Comparison of ENCODE assay signal across 28 cellular contexts in genomic region chr16:784431-784830, GRCh38. TPM values are rescaled to one million over a fixed set of nuclear protein-coding genes. Genes with fewer than 3 reads are reported as not detected.
"Had no signal": no experiment of that assay in that cellular context is flagged by ENCODE, and none has a peak within 500 bp of the region (broad histone marks: within the 10 kb centered on the region; RNA-seq: fewer than 3 reads in every experiment).

No MANE protein-coding gene starts in this region.

- ATAC-seq: esophagus mucosa; gastrocnemius medialis; left ventricle myocardium superior; lower lobe of right lung; naive thymus-derived CD8-positive, alpha-beta T cell; psoas muscle; right cardiac atrium; stimulated activated naive CD8-positive, alpha-beta T cell treated with anti-CD3 and anti-CD28 coated beads, Interleukin-15, amount 100 ng/mL, for 72 hours had no signal

- H3K27me3 ChIP-seq: thyroid gland, vagina had no signal

- DNase-seq: colonic mucosa; effector CD8-positive, alpha-beta T cell; endodermal cell; gastrocnemius medialis; lower lobe of right lung; naive thymus-derived CD8-positive, alpha-beta T cell; nucleus accumbens; stimulated activated CD4-positive, alpha-beta T cell treated with anti-CD3 and anti-CD28 coated beads, Interleukin-15, amount 100 ng/mL, for 24 hours; stimulated activated CD4-positive, alpha-beta T cell treated with anti-CD3 and anti-CD28 coated beads, Interleukin-2, amount 100 ng/mL, for 48 hours; stimulated activated naive CD4-positive, alpha-beta T cell; stimulated activated naive CD8-positive, alpha-beta T cell treated with anti-CD3 and anti-CD28 coated beads, Interleukin-15, amount 100 ng/mL, for 72 hours had no signal

- H2AFZ ChIP-seq: neural progenitor cell had no signal

- H3K9me3 ChIP-seq: colonic mucosa, gastrocnemius medialis, lower lobe of right lung, psoas muscle, suprapubic skin, thyroid gland, vagina had no signal

- FAIRE-seq: keratinocyte had no signal

- H3K4me3 ChIP-seq: colonic mucosa, gastrocnemius medialis, lower lobe of right lung, neural progenitor cell, psoas muscle, skin epidermis, suprapubic skin, thyroid gland, vagina had no signal

- H3K36me3 ChIP-seq: gastrocnemius medialis, neural progenitor cell had no signal

- H3K27ac ChIP-seq: colonic mucosa, epithelial cell of prostate, gastrocnemius medialis, lower lobe of right lung, neural progenitor cell, psoas muscle, suprapubic skin, thyroid gland, vagina had no signal

- H3K9ac ChIP-seq: neural progenitor cell had no signal

- H3K4me2 ChIP-seq: neural progenitor cell had no signal

RNA-seq across cellular contexts. Expression of gene GNG13, which starts 16.1 kb away (rescaled TPM):
- total RNA-seq: chondrocyte; endodermal cell; esophagus mucosa; gastrocnemius medialis; glomerular endothelial cell; left ventricle myocardium superior; lower lobe of right lung; mesenteric fat pad; myocyte; naive thymus-derived CD8-positive, alpha-beta T cell; osteocyte; psoas muscle; renal cortical epithelial cell; right cardiac atrium; suprapubic skin; thyroid gland; vagina had no signal
- polyA plus RNA-seq: keratinocyte; naive thymus-derived CD8-positive, alpha-beta T cell; psoas muscle; right cardiac atrium had no signal

RNA-seq across cellular contexts. Expression of gene MSLN, which starts 23.9 kb away (rescaled TPM):
- total RNA-seq: chondrocyte; gastrocnemius medialis; mesenteric fat pad; myocyte; naive thymus-derived CD8-positive, alpha-beta T cell; thyroid gland; vagina had no signal
- polyA plus RNA-seq: naive thymus-derived CD8-positive, alpha-beta T cell; right cardiac atrium had no signal
